ENCODE assay signal across 23 cellular contexts in genomic region chr10:77960829-77961329, GRCh38. TPM values are rescaled to one million over a fixed set of nuclear protein-coding genes. Genes with fewer than 3 reads are reported as not detected.
"Had no signal": no experiment of that assay in that cellular context is flagged by ENCODE, and none has a peak within 500 bp of the region (broad histone marks: within the 10 kb centered on the region; RNA-seq: fewer than 3 reads in every experiment).

No MANE protein-coding gene starts in this region.

- DNase-seq: islet precursor cell; left ventricle myocardium inferior; midbrain; mucosa of descending colon; naive thymus-derived CD4-positive, alpha-beta T cell; ovary; right lobe of liver; stimulated activated CD4-positive, alpha-beta T cell treated with anti-CD3 and anti-CD28 coated beads, Interleukin-1b, Interleukin-23, amount 100 ng/mL, for 48 hours; stimulated activated CD4-positive, alpha-beta T cell treated with anti-CD3 and anti-CD28 coated beads, Interleukin-2, amount 100 ng/mL, for 48 hours; stimulated activated CD4-positive, alpha-beta T cell treated with anti-CD3 and anti-CD28 coated beads, Interleukin-4, amount 100 ng/mL, for 4 hours; stimulated activated CD8-positive, alpha-beta memory T cell treated with anti-CD3 and anti-CD28 coated beads, Interleukin-4, amount 100 ng/mL, for 48 hours; stimulated activated naive B cell treated with anti-CD40 and anti-IgM and Interleukin-4, amounts not matched to agents 10 μg/mL and 1 μg/mL and 100 μg/mL, for 72 hours; uterus had no signal

- H3K27ac Mint-ChIP-seq: memory B cell; naive thymus-derived CD4-positive, alpha-beta T cell; natural killer cell treated with Interleukin-12 subunit alpha and Interleukin-12 subunit beta and Interleukin-15 and Interleukin-18, amount 100 ng/mL, for 72 hours; progenitor cell of endocrine pancreas; stimulated activated naive B cell treated with anti-CD40 and anti-IgM and Interleukin-4, amounts not matched to agents 10 μg/mL and 1 μg/mL and 100 μg/mL, for 72 hours; stimulated activated naive CD8-positive, alpha-beta T cell treated with anti-CD3 and anti-CD28 coated beads, Interleukin-15, Interleukin-2, amounts not matched to agents 100 ng/mL and 50 ng/mL, for 24 hours; type B pancreatic cell had no signal

- H3K9me3 ChIP-seq: left ventricle myocardium inferior, mucosa of descending colon, ovary, right atrium auricular region, right lobe of liver, uterus had no signal

- H3K4me3 Mint-ChIP-seq: memory B cell; naive thymus-derived CD4-positive, alpha-beta T cell; natural killer cell treated with Interleukin-12 subunit alpha and Interleukin-12 subunit beta and Interleukin-15 and Interleukin-18, amount 100 ng/mL, for 72 hours; stimulated activated naive B cell treated with anti-CD40 and anti-IgM and Interleukin-4, amounts not matched to agents 10 μg/mL and 1 μg/mL and 100 μg/mL, for 72 hours; stimulated activated naive CD8-positive, alpha-beta T cell treated with anti-CD3 and anti-CD28 coated beads, Interleukin-15, Interleukin-2, amounts not matched to agents 100 ng/mL and 50 ng/mL, for 24 hours; type B pancreatic cell had no signal

- H3K27me3 Mint-ChIP-seq: progenitor cell of endocrine pancreas, type B pancreatic cell had no signal

- H3K36me3 ChIP-seq: left ventricle myocardium inferior, ovary, right atrium auricular region, right lobe of liver, tibial nerve, uterus had no signal

- H3K4me2 ChIP-seq: hepatocyte, smooth muscle cell had no signal

- H2AFZ ChIP-seq: hepatocyte had no signal

- H3K79me2 ChIP-seq: hepatocyte had no signal

- H3K4me1 ChIP-seq: left ventricle myocardium inferior, right atrium auricular region, right lobe of liver, uterus had no signal

- H3K9me3 Mint-ChIP-seq: natural killer cell treated with Interleukin-12 subunit alpha and Interleukin-12 subunit beta and Interleukin-15 and Interleukin-18, amount 100 ng/mL, for 72 hours had no signal

- H3K27me3 ChIP-seq: hepatocyte, ovary, right atrium auricular region, right lobe of liver, tibial nerve, uterus had no signal

- ATAC-seq: mucosa of descending colon; naive thymus-derived CD4-positive, alpha-beta T cell; right lobe of liver; stimulated activated naive B cell treated with anti-CD40 and anti-IgM and Interleukin-4, amounts not matched to agents 10 μg/mL and 1 μg/mL and 100 μg/mL, for 72 hours had no signal

- H3K4me1 Mint-ChIP-seq: memory B cell; stimulated activated naive B cell treated with anti-CD40 and anti-IgM and Interleukin-4, amounts not matched to agents 10 μg/mL and 1 μg/mL and 100 μg/mL, for 72 hours had no signal

- H3K4me3 ChIP-seq: hepatocyte, left ventricle myocardium inferior, lung, mucosa of descending colon, ovary, right atrium auricular region, right lobe of liver, smooth muscle cell, tibial nerve, uterus had no signal

- H3K36me3 Mint-ChIP-seq: natural killer cell treated with Interleukin-12 subunit alpha and Interleukin-12 subunit beta and Interleukin-15 and Interleukin-18, amount 100 ng/mL, for 72 hours had no signal

- H3K27ac ChIP-seq: hepatocyte, left ventricle myocardium inferior, ovary, right atrium auricular region, right lobe of liver, tibial nerve, uterus had no signal

RNA-seq across cellular contexts. Expression of gene DLG5, which starts 34.3 kb away (rescaled TPM):
- polyA plus RNA-seq: naive thymus-derived CD4-positive, alpha-beta T cell had no signal
